8 cellular contexts compared by ENCODE assay signal in genomic region chr7:92904292-92905131, GRCh38.
DNase-seq lines count a peak whose midpoint lies in the region; ATAC-seq and TF ChIP-seq lines count a peak whose summit lies in the region.

No MANE protein-coding gene starts in this region.

- H3K9me3 ChIP-seq in colonic mucosa: no peaks in the 10 kb centered on the region

- H3K27ac ChIP-seq in colonic mucosa: no peak overlapping the region

- DNase-seq in OCI-M2 (lab: John Stamatoyannopoulos, UW; ENCODE audit: unreplicated experiment) (peak; percentile 10), kidney epithelial cell (ENCODE audit: low read depth) (peak; percentile 95), DMS79 (lab: John Stamatoyannopoulos, UW) (no peak), colonic mucosa (no peak)
- DNase-seq in activated T-helper 1 cell treated with anti-CD3 and anti-CD28 coated beads, Interleukin-2, amount 50 U/mL, for 16 hours (ENCODE audit: low read depth in 1 of 2, low spot score in 1 of 2): peak; percentile 41 to 78
- DNase-seq in stimulated activated naive CD4-positive, alpha-beta T cell treated with Interleukin-2 at 50 U/mL for 16 hours (lab: John Stamatoyannopoulos, UW): peak; percentile 89

- TF ChIP-seq CTCF in kidney epithelial cell (IDR thresholded peaks at IDR 0.05; ENCODE audit: insufficient read depth, low read length, poor library complexity, severe bottlenecking): no peak
- no peak for TF ChIP-seq CTCF in colonic mucosa (IDR thresholded peaks at IDR 0.05)

- ATAC-seq in GM18519 (IDR thresholded peaks at IDR 0.05; ENCODE audit: low FRiP score, unreplicated experiment): peak; percentile 93
- peak; percentile 100 for ATAC-seq in HG02884 (IDR thresholded peaks at IDR 0.05; ENCODE audit: unreplicated experiment)

- H3K36me3 ChIP-seq in kidney epithelial cell (ENCODE audit: control insufficient read depth, insufficient read depth, low read length) (no peaks in the 10 kb centered on the region), colonic mucosa (no peaks in the 10 kb centered on the region)

- no peak overlapping the region for H3K4me3 ChIP-seq in kidney epithelial cell (ENCODE audit: low read depth, low read length)
- H3K4me3 ChIP-seq in colonic mucosa: no peak overlapping the region

- H3K27me3 ChIP-seq in kidney epithelial cell (ENCODE audit: control insufficient read depth, insufficient read depth, low read length) (no peaks in the 10 kb centered on the region), colonic mucosa (no peaks in the 10 kb centered on the region)

- H3K4me1 ChIP-seq in colonic mucosa: no peaks in the 10 kb centered on the region

- no peak overlapping the region for H3K9ac ChIP-seq in colonic mucosa (ENCODE audit: low read depth in 2 of 2, low read length in 2 of 2)

- intact Hi-C loops in colonic mucosa (cut with DNase I): no loop called here

Comparison
In these comparisons a context has a peak if more than half of its experiments do, and no peak if none do; other contexts are left out.
1. DNase-seq: peak in OCI-M2 (single experiment), activated T-helper 1 cell treated with anti-CD3 and anti-CD28 coated beads, Interleukin-2, amount 50 U/mL, for 16 hours (2 of 2), kidney epithelial cell (single experiment) and stimulated activated naive CD4-positive, alpha-beta T cell treated with Interleukin-2 at 50 U/mL for 16 hours (single experiment); none in DMS79 (single experiment) and colonic mucosa (single experiment).